In genomic region chr11:93591247-93591898, GRCh38 we compare ENCODE assay signal across 11 cellular contexts. TPM values are rescaled to one million over a fixed set of nuclear protein-coding genes. Genes with fewer than 3 reads are reported as not detected.
DNase-seq lines count a peak whose midpoint lies in the region; ATAC-seq, FAIRE-seq and TF ChIP-seq lines count a peak whose summit lies in the region.
"Had no signal": no experiment of that assay in that cellular context is flagged by ENCODE, and none has a peak within 500 bp of the region (broad histone marks: within the 10 kb centered on the region; RNA-seq: fewer than 3 reads in every experiment).

No MANE protein-coding gene starts in this region.

- no peaks in the 10 kb centered on the region for H4K20me1 ChIP-seq in GM12878 (ENCODE audit: control insufficient read depth, insufficient read depth)

- SMC1A ChIA-PET in GM12878 (lab: Charles Lee; ENCODE audit: uncharacterized antibody, unreplicated experiment) = interaction anchor here (1.2 to 2.1 kb wide), 2 partner anchors 49 to 154 kb away, joined by 3 to 4 read pairs; no protein-coding TSS in a partner anchor

- no peak for TF ChIP-seq CTCF in GM12864 (IDR thresholded peaks at IDR 0.05; ENCODE audit: low read depth, low read length, missing control alignments)
- no peak for TF ChIP-seq CTCF in GM12878 (IDR thresholded peaks at IDR 0.05 in 2 of 3, conservative IDR thresholded peaks at IDR 0.05 in 1 of 3; ENCODE audit: control insufficient read depth in 2 of 3, extremely low read depth in 1 of 3, insufficient read depth in 1 of 3, low read depth in 3 of 3, low read length in 3 of 3)

- H2AFZ ChIP-seq in GM12878 (ENCODE audit: control insufficient read depth, low read depth, low read length) = peak overlapping the region; percentile 34

- no peaks in the 10 kb centered on the region for H3K36me3 Mint-ChIP-seq in immature natural killer cell
- H3K36me3 Mint-ChIP-seq: activated naive CD8-positive, alpha-beta T cell; CD4-positive, CD25-positive, alpha-beta regulatory T cell had no signal

- RAD21 ChIA-PET in GM12878 (lab: Charles Lee; ENCODE audit: unreplicated experiment) = interaction anchor here (0.7 kb wide), 1 partner anchor 38 kb away, joined by 3 read pairs; no protein-coding TSS in a partner anchor

- H3K4me2 ChIP-seq in GM12878 (ENCODE audit: control insufficient read depth, insufficient read depth) = peak overlapping the region; percentile 42

- H3K36me3 ChIP-seq in GM12878 (ENCODE audit: control insufficient read depth in 2 of 2, insufficient read depth in 2 of 2, low read length in 1 of 2) = no peaks in the 10 kb centered on the region
- H3K36me3 ChIP-seq: SJSA1 had no signal

- H3K4me1 Mint-ChIP-seq in immature natural killer cell = no peaks in the 10 kb centered on the region

- H3K9me3 ChIP-seq in GM12878 (replicated peaks; ENCODE audit: control insufficient read depth, insufficient read depth, low read length) = no peaks in the 10 kb centered on the region; the same call in 2 of the 3 replicates
- H3K9me3 ChIP-seq: SJSA1 had no signal

- intact Hi-C loops in GM12878 (cut with micrococcal nuclease; ENCODE audit: unreplicated experiment) = no loop called here

- BruUV-seq in GM12878 (replicated peaks; lab: Mats Ljungman, UMichigan) = no TSS peak

- H3K4me3 ChIP-seq in GM12864 (ENCODE audit: low read depth, low read length) (no peak overlapping the region), GM12878 (no peak overlapping the region)
- H3K4me3 ChIP-seq: SJSA1 had no signal

- no peak for TF ChIP-seq POLR2A in GM12878 (IDR thresholded peaks at IDR 0.05; ENCODE audit: low read depth, low read length)

- whole genome bisulfite sequencing in GM12878 (ENCODE audit: insufficient coverage, insufficient replicate concordance, low lambda C conversion rate, missing lambda C conversion rate) = under 1% methylated on average over 6 of the region's 6 CpGs

- H3K4me1 ChIP-seq in GM12878 (ENCODE audit: control insufficient read depth, insufficient read depth, low read length) = peaks cover 9% of the 10 kb centered on the region
- H3K4me1 ChIP-seq: SJSA1 had no signal

- in situ Hi-C loops in GM12878 (cut with MboI) = no loop called here

- no peak for TF ChIP-seq EP300 in GM12878 (IDR thresholded peaks at IDR 0.05; ENCODE audit: borderline replicate concordance in 1 of 2, control insufficient read depth in 1 of 2, low read depth in 2 of 2, low read length in 2 of 2)

- no peak overlapping the region for H3K9ac ChIP-seq in GM12878 (ENCODE audit: control insufficient read depth, insufficient read depth, low read length)

- peak; percentile 84 for ATAC-seq in GM21447 (IDR thresholded peaks at IDR 0.05; ENCODE audit: unreplicated experiment)
- peak; percentile 89 for ATAC-seq in HG03442 (IDR thresholded peaks at IDR 0.05; ENCODE audit: unreplicated experiment)
- peak; percentile 92 for ATAC-seq in GM12878

- no peaks in the 10 kb centered on the region for H3K27me3 ChIP-seq in GM12878 (replicated peaks in 1 of 2; ENCODE audit: control insufficient read depth in 2 of 2, insufficient read depth in 2 of 2, low read length in 1 of 2)
- H3K27me3 ChIP-seq: SJSA1 had no signal

- H3K9me3 Mint-ChIP-seq in immature natural killer cell = no peaks in the 10 kb centered on the region
- H3K9me3 Mint-ChIP-seq: CD4-positive, CD25-positive, alpha-beta regulatory T cell had no signal

- no peaks in the 10 kb centered on the region for H3K79me2 ChIP-seq in GM12878 (ENCODE audit: control insufficient read depth, insufficient read depth, low read length)

- CTCF ChIA-PET in GM12878 (lab: Yijun Ruan, JAX) = interaction anchor here (1.2 kb wide), 1 partner anchor 66 kb away, joined by 5 read pairs; no protein-coding TSS in a partner anchor

- TF ChIP-seq RAD21 in GM12878 (IDR thresholded peaks at IDR 0.05; ENCODE audit: insufficient read depth, low read depth, low read length) = no peak

- H3K4me3 Mint-ChIP-seq in immature natural killer cell = no peak overlapping the region
- H3K4me3 Mint-ChIP-seq: activated naive CD8-positive, alpha-beta T cell; CD4-positive, CD25-positive, alpha-beta regulatory T cell had no signal

- FAIRE-seq in GM12878 (lab: Jason Lieb, UNC) = no peak

- POLR2A ChIA-PET in GM12878 (lab: Charles Lee) = interaction anchor here (0.7 kb wide), 1 partner anchor 359 kb away, joined by 3 read pairs; no protein-coding TSS in a partner anchor

- no peak overlapping the region for H3K27ac Mint-ChIP-seq in immature natural killer cell
- H3K27ac Mint-ChIP-seq: activated naive CD8-positive, alpha-beta T cell; CD4-positive, CD25-positive, alpha-beta regulatory T cell had no signal

- H3K27me3 Mint-ChIP-seq in immature natural killer cell (ENCODE audit: low read depth in 3 of 3) = peaks cover 0 to 4% (median 3%) of the 10 kb centered on the region in 3 donors
- H3K27me3 Mint-ChIP-seq: CD4-positive, CD25-positive, alpha-beta regulatory T cell had no signal

- peak; percentile 8 for DNase-seq in GM12864 (ENCODE audit: low read depth)
- DNase-seq in GM12878 (ENCODE audit: low read depth, low spot score) = peak; percentile 33
- no peak for DNase-seq in immature natural killer cell
- no peak for DNase-seq in NCI-H524 (lab: John Stamatoyannopoulos, UW)
- DNase-seq in NCI-H146 (lab: John Stamatoyannopoulos, UW) = no peak
- DNase-seq in NCI-H2227 treated with DMSO at 0.1 percent for 48 hours (lab: John Stamatoyannopoulos, UW) = no peak

- no peak overlapping the region for H3K27ac ChIP-seq in GM12878 (ENCODE audit: control insufficient read depth, insufficient read depth)
- H3K27ac ChIP-seq: SJSA1 had no signal

TF ChIP-seq in GM12878, 131 proteins besides CTCF, POLR2A, EP300 and RAD21 (continues in another document):
- TF ChIP-seq MTA2 (IDR thresholded peaks at IDR 0.05; ENCODE audit: low read depth) = peak; percentile 74
- peak; percentile 88 for TF ChIP-seq ATF7 (IDR thresholded peaks at IDR 0.05; ENCODE audit: low read depth)
- peak; percentile 58; the same call in 1 of the 2 replicates for TF ChIP-seq NBN (IDR thresholded peaks at IDR 0.05)
- no peak for TF ChIP-seq KDM1A (IDR thresholded peaks at IDR 0.05; ENCODE audit: borderline replicate concordance)
- TF ChIP-seq BCLAF1 (IDR thresholded peaks at IDR 0.05) = no peak
- TF ChIP-seq POU2F2 (IDR thresholded peaks at IDR 0.05; ENCODE audit: borderline replicate concordance, low read depth, low read length) = peak; percentile 69; the same call in 1 of the 3 replicates
- peak; percentile 22; the same call in 1 of the 2 replicates for TF ChIP-seq MLLT1 (IDR thresholded peaks at IDR 0.05)
- no peak for TF ChIP-seq SREBF1 (IDR thresholded peaks at IDR 0.05; ENCODE audit: low read length)
- TF ChIP-seq RUNX3 (IDR thresholded peaks at IDR 0.05; ENCODE audit: low read length) = peak; percentile 74
- 0 out of 2 replicates have a peak, but pooled peaks have one; percentile 5 for TF ChIP-seq JUNB (IDR thresholded peaks at IDR 0.05)

RNA-seq across cellular contexts. Expression of gene SMCO4, which starts 48.2 kb away (rescaled TPM):
- 20.0 and 25.0 TPM in 2 replicates for total RNA-seq in GM12878 (2013; cell fraction: nucleolus; rRNA removed)
- 27.9 and 29.6 TPM in 2 replicates for total RNA-seq in GM12878 (2014; rRNA removed)
- 23.6 and 24.4 TPM in 2 replicates for total RNA-seq in GM12878 (2014; rRNA removed; fragmentation: Illumina TruSeq; extraction: Trizol)
- total RNA-seq in GM12878 (2021) = 24.8 and 26.1 TPM in 2 replicates
- 31.0 TPM for polyA plus RNA-seq in GM12878 (2011; ENCODE audit: low read depth)
- 56.8 and 59.9 TPM in 2 replicates for polyA plus RNA-seq in GM12878 (2011; rRNA removed)
- 53.5 and 81.3 TPM in 2 replicates for polyA plus RNA-seq in GM12878 (2011; cell fraction: cytosol; rRNA removed)
- 42.5 and 56.3 TPM in 2 replicates for polyA plus RNA-seq in GM12878 (2011; cell fraction: nucleus; rRNA removed)
- 44.7 and 48.4 TPM in 2 replicates for polyA plus RNA-seq in GM12878 (2012)
- 18.7 and 25.9 TPM in 2 replicates for polyA plus RNA-seq in GM12878 (2014; fragmentation: Illumina TruSeq; extraction: Trizol)
- polyA plus RNA-seq in GM12878 (2014; fragmentation: Nextera tagmentation; extraction: Ambion mirVana) = 1 to 10 TPM; 3.6 to 8.1 TPM
- polyA plus RNA-seq in GM12878 (2014; rRNA removed) = 31.4 and 40.3 TPM in 2 replicates
- 10 to 100 TPM; 36.4 to 41.8 TPM for polyA plus RNA-seq in GM12878 (2016; fragmentation: Nextera tagmentation; extraction: Ambion mirVana)
- 14.8 and 28.9 TPM in 2 replicates for polyA minus RNA-seq in GM12878 (2011; rRNA and poly(A)+ RNA removed)
- polyA minus RNA-seq in GM12878 (2011; cell fraction: cytosol; rRNA and poly(A)+ RNA removed) = 8.0 and 15.2 TPM in 2 replicates
- 8.9 and 11.4 TPM in 2 replicates for polyA minus RNA-seq in GM12878 (2011; cell fraction: nucleus; rRNA and poly(A)+ RNA removed)
- polyA plus RNA-seq in immature natural killer cell = 10 to 100 TPM; 10.2 to 11.1 (median 10.3) TPM

Comparison
In these comparisons a context has a peak if more than half of its experiments do, and no peak if none do; other contexts are left out.
1. DNase-seq: peak in GM12864 (single experiment) and GM12878 (single experiment); none in immature natural killer cell (0 of 3), NCI-H524 (0 of 2), NCI-H146 (single experiment) and NCI-H2227 treated with DMSO at 0.1 percent for 48 hours (single experiment).
2. Peak in every context shown above with its lines, with median percentiles within 50 percentile points of each other: ATAC-seq.